In genomic region chr5:14266171-14266570, GRCh38 we compare ENCODE assay signal across 18 cellular contexts.
DNase-seq lines count a peak whose midpoint lies in the region; ATAC-seq, FAIRE-seq and TF ChIP-seq lines count a peak whose summit lies in the region.
"Had no signal": no experiment of that assay in that cellular context is flagged by ENCODE, and none has a peak within 500 bp of the region (broad histone marks: within the 10 kb centered on the region; RNA-seq: fewer than 3 reads in every experiment).

No MANE protein-coding gene starts in this region.

- H3K9me3 ChIP-seq in PC-3 (ENCODE audit: low read length): no peaks in the 10 kb centered on the region
- no peaks in the 10 kb centered on the region for H3K9me3 ChIP-seq in neural progenitor cell (ENCODE audit: low read depth)
- H3K9me3 ChIP-seq: ascending aorta, gastrocnemius medialis had no signal

- H3K4me3 ChIP-seq in PC-3 (ENCODE audit: low read length) (peak overlapping the region; percentile 58; the same call in 1 of the 2 replicates), neural progenitor cell (no peak overlapping the region)
- H3K4me3 ChIP-seq: ascending aorta, gastrocnemius medialis had no signal

- no peak for FAIRE-seq in D721Med (lab: Jason Lieb, UNC)
- FAIRE-seq: small intestine had no signal

- CTCF ChIA-PET in PC-3 (lab: Charles Lee): no interaction called here

- H4K20me1 ChIP-seq in PC-3 (ENCODE audit: low read length) (no peaks in the 10 kb centered on the region), neural progenitor cell (ENCODE audit: low read depth) (peaks cover 47% of the 10 kb centered on the region)

- H3K27me3 Mint-ChIP-seq in endothelial cell (ENCODE audit: unreplicated experiment): no peaks in the 10 kb centered on the region
- no peaks in the 10 kb centered on the region for H3K27me3 Mint-ChIP-seq in neural progenitor cell (ENCODE audit: insufficient read depth, low read depth)

- H3K27ac Mint-ChIP-seq in endothelial cell (ENCODE audit: unreplicated experiment): peak overlapping the region; percentile 71
- no peak overlapping the region for H3K27ac Mint-ChIP-seq in neural progenitor cell
- H3K27ac Mint-ChIP-seq: activated CD4-positive, alpha-beta T cell treated with anti-CD3 and anti-CD28 coated beads for 36 hours; activated T-cell treated with anti-CD3 and anti-CD28 coated beads, Interleukin-2, amount 50 U/mL, for 72 hours; CD8-positive, alpha-beta T cell; T-cell had no signal

- no peak for TF ChIP-seq CTCF in PC-3 (conservative IDR thresholded peaks at IDR 0.05; ENCODE audit: low read depth, low read length)
- TF ChIP-seq CTCF in endothelial cell (IDR thresholded peaks at IDR 0.05; ENCODE audit: unreplicated experiment): no peak
- no peak for TF ChIP-seq CTCF in neural progenitor cell (IDR thresholded peaks at IDR 0.05)
- TF ChIP-seq CTCF in D721Med (IDR thresholded peaks at IDR 0.05; ENCODE audit: insufficient read depth, missing control alignments): no peak

- ATAC-seq in PC-3 (no peak), GM18498 (IDR thresholded peaks at IDR 0.05; ENCODE audit: unreplicated experiment) (no peak)
- ATAC-seq: activated CD4-positive, alpha-beta T cell treated with anti-CD3 and anti-CD28 coated beads for 36 hours; activated T-cell treated with anti-CD3 and anti-CD28 coated beads, Interleukin-2, amount 50 U/mL, for 72 hours; CD8-positive, alpha-beta T cell; gastrocnemius medialis; left colon; natural killer cell; T-cell had no signal

- H3F3A ChIP-seq in PC-3 (ENCODE audit: low read length, unreplicated experiment) (peaks cover 37% of the 10 kb centered on the region), neural progenitor cell (ENCODE audit: low read depth) (peaks cover 4% of the 10 kb centered on the region)

- no peak overlapping the region for H3K4me3 Mint-ChIP-seq in endothelial cell (ENCODE audit: unreplicated experiment)
- H3K4me3 Mint-ChIP-seq in neural progenitor cell: peak overlapping the region; percentile 30
- H3K4me3 Mint-ChIP-seq: activated CD4-positive, alpha-beta T cell treated with anti-CD3 and anti-CD28 coated beads for 36 hours; CD8-positive, alpha-beta T cell; T-cell had no signal

- peak overlapping the region; percentile 88 for H3K4me2 ChIP-seq in PC-3 (ENCODE audit: low read length)
- no peak overlapping the region for H3K4me2 ChIP-seq in neural progenitor cell

- no TSS peak for BruUV-seq in PC-3 (replicated peaks; lab: Mats Ljungman, UMichigan)

- H3K4me1 ChIP-seq in PC-3 (ENCODE audit: insufficient read depth, low read length) (peaks cover 81% of the 10 kb centered on the region), neural progenitor cell (peaks cover 49% of the 10 kb centered on the region)

- POLR2A ChIA-PET in PC-3 (lab: Charles Lee; ENCODE audit: unreplicated experiment): interaction anchor here (0.7 kb wide), 1 partner anchor 98 kb away, joined by 11 read pairs; no protein-coding TSS in a partner anchor

- no peaks in the 10 kb centered on the region for H3K27me3 ChIP-seq in PC-3 (ENCODE audit: low read length)
- H3K27me3 ChIP-seq in neural progenitor cell: no peaks in the 10 kb centered on the region
- H3K27me3 ChIP-seq: ascending aorta, gastrocnemius medialis had no signal

- peaks cover 65% of the 10 kb centered on the region for H3K4me1 Mint-ChIP-seq in endothelial cell (ENCODE audit: unreplicated experiment)
- peaks cover 68% of the 10 kb centered on the region for H3K4me1 Mint-ChIP-seq in neural progenitor cell

- H3K9ac ChIP-seq in PC-3 (ENCODE audit: low read length) (peak overlapping the region; percentile 41), neural progenitor cell (no peak overlapping the region)

- H3K36me3 Mint-ChIP-seq in endothelial cell (ENCODE audit: low read depth, unreplicated experiment) (no peaks in the 10 kb centered on the region), neural progenitor cell (no peaks in the 10 kb centered on the region)
- H3K36me3 Mint-ChIP-seq: CD8-positive, alpha-beta T cell; natural killer cell; T-cell had no signal

- H3K79me2 ChIP-seq in PC-3 (ENCODE audit: low read length) (peaks cover 96% of the 10 kb centered on the region), neural progenitor cell (ENCODE audit: low read depth) (peaks cover 98% of the 10 kb centered on the region)

- H3K9me2 ChIP-seq in PC-3 (replicated peaks; ENCODE audit: low read length): no peaks in the 10 kb centered on the region

- H2AFZ ChIP-seq in PC-3 (ENCODE audit: low read length) (no peak overlapping the region), neural progenitor cell (replicated peaks) (no peak overlapping the region)

- H3K36me3 ChIP-seq in PC-3 (ENCODE audit: low read depth, low read length) (peaks cover 7% of the 10 kb centered on the region), neural progenitor cell (no peaks in the 10 kb centered on the region)
- H3K36me3 ChIP-seq: gastrocnemius medialis had no signal

- intact Hi-C loops in PC-3 (cut with micrococcal nuclease): no loop called here

- H3K9me3 Mint-ChIP-seq in endothelial cell (ENCODE audit: unreplicated experiment) (no peaks in the 10 kb centered on the region), neural progenitor cell (no peaks in the 10 kb centered on the region)
- H3K9me3 Mint-ChIP-seq: activated T-cell treated with anti-CD3 and anti-CD28 coated beads, Interleukin-2, amount 50 U/mL, for 72 hours; CD8-positive, alpha-beta T cell; natural killer cell; T-cell had no signal

- DNase-seq in EL (peak; percentile 53), PC-3 (peak; percentile 26), endothelial cell (ENCODE audit: low spot score) (no peak), neural progenitor cell (ENCODE audit: low spot score) (no peak), RKO (ENCODE audit: low spot score) (no peak), AG08396 (ENCODE audit: low spot score) (no peak), D721Med (ENCODE audit: insufficient read length, low spot score) (no peak)
- DNase-seq: activated CD4-positive, alpha-beta T cell treated with anti-CD3 and anti-CD28 coated beads for 36 hours; activated T-cell treated with anti-CD3 and anti-CD28 coated beads, Interleukin-2, amount 50 U/mL, for 72 hours; CD8-positive, alpha-beta T cell; gastrocnemius medialis; left colon; natural killer cell; NCI-H2107; small intestine; T-cell had no signal

- H3K27ac ChIP-seq in PC-3 (ENCODE audit: low read length): peak overlapping the region; percentile 96
- no peak overlapping the region for H3K27ac ChIP-seq in neural progenitor cell
- H3K27ac ChIP-seq: ascending aorta, gastrocnemius medialis had no signal

Comparison
In these comparisons a context has a peak if more than half of its experiments do, and no peak if none do; other contexts are left out.
1. DNase-seq: peak in EL (single experiment) and PC-3 (single experiment); none in endothelial cell (single experiment), neural progenitor cell (single experiment), RKO (single experiment), AG08396 (single experiment) and D721Med (single experiment).